Comparison of ENCODE assay signal across 25 cellular contexts in the genomic region with DNA sequence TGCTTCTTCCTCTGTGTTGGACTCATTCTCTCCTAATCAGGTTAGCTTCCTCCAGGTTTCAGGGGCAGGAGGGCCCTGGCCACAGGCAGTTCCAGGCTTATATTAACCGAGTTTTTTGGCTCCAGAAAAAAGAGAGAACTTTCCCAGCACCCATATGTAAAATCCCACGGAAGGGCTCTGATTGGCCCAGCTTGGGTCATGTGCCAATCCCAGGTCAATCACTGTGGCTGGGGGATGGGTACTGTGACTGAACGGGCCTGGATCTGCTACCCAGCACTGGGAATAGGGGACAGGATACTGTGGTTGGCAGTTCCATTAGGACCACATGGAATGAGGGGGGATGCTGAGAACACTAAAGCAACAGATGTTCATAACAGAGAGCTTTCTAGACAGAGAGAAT. TPM values are rescaled to one million over a fixed set of nuclear protein-coding genes. Genes with fewer than 3 reads are reported as not detected.
"Had no signal": no experiment of that assay in that cellular context is flagged by ENCODE, and none has a peak within 500 bp of the region (broad histone marks: within the 10 kb centered on the region; RNA-seq: fewer than 3 reads in every experiment).

No MANE protein-coding gene starts in this region.

- ATAC-seq: gastrocnemius medialis; left cardiac atrium; left ventricle myocardium superior; right lobe of liver; stimulated activated naive CD8-positive, alpha-beta T cell treated with anti-CD3 and anti-CD28 coated beads, Interleukin-15, amount 100 ng/mL, for 72 hours had no signal

- H3K4me3 Mint-ChIP-seq: nephron; stimulated activated naive CD8-positive, alpha-beta T cell treated with anti-CD3 and anti-CD28 coated beads, Interleukin-15, amount 100 ng/mL, for 72 hours had no signal

- DNase-seq: activated CD4-positive, alpha-beta T cell treated with anti-CD3 and anti-CD28 coated beads for 48 hours; activated CD4-positive, alpha-beta T cell treated with anti-CD3 and anti-CD28 coated beads, Interleukin-2, amount 50 U/mL, for 48 hours; activated CD8-positive, alpha-beta memory T cell treated with anti-CD3 and anti-CD28 coated beads for 24 hours; activated gamma-delta T cell; activated naive CD4-positive, alpha-beta T cell treated with anti-CD3 and anti-CD28 coated beads, Interleukin-2, amount 50 U/mL, for 16 hours; amniotic stem cell; brain microvascular endothelial cell; dorsolateral prefrontal cortex; effector memory CD4-positive, alpha-beta T cell; erythroblast; gastrocnemius medialis; hippocampal formation; left cardiac atrium; left ventricle myocardium superior; ovary; right lobe of liver; stimulated activated CD4-positive, alpha-beta T cell treated with anti-CD3 and anti-CD28 coated beads, Interleukin-12 subunit alpha, Interleukin-12 subunit beta, amount 100 ng/mL, for 4 hours; stimulated activated CD4-positive, alpha-beta T cell treated with anti-CD3 and anti-CD28 coated beads, Interleukin-4, amount 100 ng/mL, for 1 hour; stimulated activated naive CD8-positive, alpha-beta T cell treated with anti-CD3 and anti-CD28 coated beads, Interleukin-15, amount 100 ng/mL, for 72 hours; substantia nigra; thyroid gland; upper lobe of left lung had no signal

- H3K4me1 Mint-ChIP-seq: stimulated activated naive CD8-positive, alpha-beta T cell treated with anti-CD3 and anti-CD28 coated beads, Interleukin-15, amount 100 ng/mL, for 72 hours had no signal

- H3K27ac Mint-ChIP-seq: nephron; progenitor cell of endocrine pancreas; stimulated activated naive CD8-positive, alpha-beta T cell treated with anti-CD3 and anti-CD28 coated beads, Interleukin-15, amount 100 ng/mL, for 72 hours had no signal

- H3K9me3 Mint-ChIP-seq: nephron; stimulated activated naive CD8-positive, alpha-beta T cell treated with anti-CD3 and anti-CD28 coated beads, Interleukin-15, amount 100 ng/mL, for 72 hours had no signal

RNA-seq across cellular contexts. Expression of a gene that starts 51.0 kb away (rescaled TPM):
- total RNA-seq: cardiac septum, gastrocnemius medialis had no signal
